8 cellular contexts compared by ENCODE assay signal in genomic region chr19:57362997-57363705, GRCh38. TPM values are rescaled to one million over a fixed set of nuclear protein-coding genes. Genes with fewer than 3 reads are reported as not detected.
DNase-seq lines count a peak whose midpoint lies in the region; ATAC-seq, FAIRE-seq and TF ChIP-seq lines count a peak whose summit lies in the region.

Gene TRAPPC2B, plus strand, starts transcription at chr19:57363551. Its CDS starts 1,283 bp downstream, at chr19:57364834.
Gene ZNF547, plus strand, starts transcription at chr19:57363551. Its CDS starts 5,005 bp downstream, at chr19:57368556.

- no peak within 1 kb of the TSS for H3K23ac ChIP-seq in H1 (ENCODE audit: insufficient read length)

- ATAC-seq in GM21381 (IDR thresholded peaks at IDR 0.05; ENCODE audit: unreplicated experiment) (peak; percentile 97), memory B cell (ENCODE audit: low read depth) (peak; percentile 92)

- H3K4me2 ChIP-seq in H1 (ENCODE audit: insufficient read depth in 1 of 2, low read depth in 2 of 2, low read length in 2 of 2), result peak within 1 kb of the TSS; percentile 69 to 77

- H3K27ac Mint-ChIP-seq in Caco-2 (ENCODE audit: unreplicated experiment) (peak within 1 kb of the TSS; percentile 95), memory B cell (peak within 1 kb of the TSS; percentile 99)

- H4K91ac ChIP-seq in H1 (replicated peaks; ENCODE audit: insufficient read length, low read length), result peak within 1 kb of the TSS; percentile 57

- H3K36me3 Mint-ChIP-seq in Caco-2 (ENCODE audit: insufficient read depth, unreplicated experiment) (peaks cover 17% of the 10 kb centered on the region), memory B cell (peaks cover 19% of the 10 kb centered on the region)

- H2AFZ ChIP-seq in H1 (ENCODE audit: low read length), result peak within 1 kb of the TSS; percentile 18

- H3K23me2 ChIP-seq in H1 (ENCODE audit: low read depth, low read length), result peaks cover 9% of the 10 kb centered on the region

- no peaks in the 10 kb centered on the region; the same call in 1 of the 2 replicates for H3K79me1 ChIP-seq in H1 (ENCODE audit: low read depth, low read length)

- TF ChIP-seq POLR2A in H1 (IDR thresholded peaks at IDR 0.05; ENCODE audit: control extremely low read depth in 1 of 2, low read depth in 2 of 2, low read length in 2 of 2), result peak; percentile 80 to 90

- peak within 1 kb of the TSS; percentile 36 to 97 (median 70) for H3K9ac ChIP-seq in H1 (replicated peaks in 1 of 4; ENCODE audit: extremely low read depth in 1 of 4, low read depth in 3 of 4, low read length in 3 of 4)

- H3K9me3 ChIP-seq in Caco-2 (peaks cover 16% of the 10 kb centered on the region), H1 (ENCODE audit: insufficient read depth in 2 of 2, low read depth in 1 of 2, low read length in 1 of 2) (no peaks in the 10 kb centered on the region)

- H3K27ac ChIP-seq in H1 (ENCODE audit: low read depth, low read length), result peak within 1 kb of the TSS; percentile 72

- intact Hi-C loops in Caco-2 (cut with micrococcal nuclease; ENCODE audit: unreplicated experiment), result loop anchor here (1.0 kb wide), 4 partner anchors 48 to 123 kb away; partner anchors contain the start of genes ZNF17, ZNF460, ZNF749 and ZNF805

- H3K4me3 ChIP-seq in Caco-2 (ENCODE audit: low read depth, low read length) (peak within 1 kb of the TSS; percentile 77), H1 (ENCODE audit: extremely low read depth in 1 of 4, insufficient read depth in 2 of 4, low read depth in 3 of 4, low read length in 4 of 4) (peak within 1 kb of the TSS; percentile 64 to 81 (median 66))

- TF ChIP-seq RAD21 in H1 (IDR thresholded peaks at IDR 0.05 in 1 of 2, conservative IDR thresholded peaks at IDR 0.05 in 1 of 2; ENCODE audit: low read depth in 2 of 2, low read length in 2 of 2), result no peak

- no peak within 1 kb of the TSS for H2BK120ac ChIP-seq in H1 (replicated peaks; ENCODE audit: low read depth, low read length)

- H3K79me2 ChIP-seq in H1 (ENCODE audit: control insufficient read depth in 1 of 2, insufficient read depth in 2 of 2, low read length in 2 of 2), result peaks cover 0 to 7% of the 10 kb centered on the region in 2 experiments; a peak in 1 of 4 replicates

- no peak within 1 kb of the TSS; the same call in 1 of the 2 replicates for H4K8ac ChIP-seq in H1 (ENCODE audit: extremely low read depth, insufficient read depth, low read length)

- POLR2A ChIA-PET in Caco-2 (lab: Charles Lee) (interaction anchor here (1.0 kb wide), 1 partner anchor 26 kb away, joined by 3 read pairs; the partner anchor contains the start of gene ZNF548), H1 (lab: Charles Lee; ENCODE audit: partially characterized antibody) (interaction anchor here (0.7 to 2.5 kb wide), 9 partner anchors 9 to 106 kb away, joined by 3 to 20 read pairs (median 4); partner anchors contain the start of genes ZNF304, ZNF460 and ZNF548)

- peak within 1 kb of the TSS; percentile 91; the same call in 1 of the 2 replicates for H2BK5ac ChIP-seq in H1 (ENCODE audit: low read depth, low read length)

- H3K27me3 Mint-ChIP-seq in Caco-2 (ENCODE audit: insufficient read depth, unreplicated experiment), result no peaks in the 10 kb centered on the region
- no peaks in the 10 kb centered on the region for H3K27me3 Mint-ChIP-seq in memory B cell

- H2BK15ac ChIP-seq in H1 (ENCODE audit: low read length), result no peak within 1 kb of the TSS

- H2BK12ac ChIP-seq in H1 (ENCODE audit: low read depth, low read length), result peak within 1 kb of the TSS; percentile 43; the same call in 1 of the 2 replicates

- no peak within 1 kb of the TSS for H3K56ac ChIP-seq in H1 (replicated peaks; ENCODE audit: insufficient read length, low read depth, low read length)

- FAIRE-seq in HTR-8/SVneo (lab: Jason Lieb, UNC) (peak; percentile 99), H1 (lab: Jason Lieb, UNC) (peak; percentile 99)

- H3K9me3 Mint-ChIP-seq in Caco-2 (ENCODE audit: unreplicated experiment) (peaks cover 9% of the 10 kb centered on the region), memory B cell (peaks cover 6% of the 10 kb centered on the region)

- H3K4me1 Mint-ChIP-seq in Caco-2 (ENCODE audit: low read depth, unreplicated experiment), result peaks cover 21% of the 10 kb centered on the region
- H3K4me1 Mint-ChIP-seq in memory B cell, result peaks cover 12% of the 10 kb centered on the region

- no peaks in the 10 kb centered on the region for H3K36me3 ChIP-seq in Caco-2 (ENCODE audit: control insufficient read depth, insufficient read depth, low read length)
- H3K36me3 ChIP-seq in H1 (ENCODE audit: control insufficient read depth in 2 of 4, insufficient read depth in 4 of 4, low read length in 3 of 4), result no peaks in the 10 kb centered on the region; a peak in 1 of 8 replicates

- no peaks in the 10 kb centered on the region for H4K20me1 ChIP-seq in H1 (replicated peaks in 1 of 2; ENCODE audit: control insufficient read depth in 1 of 2, insufficient read depth in 2 of 2, low read length in 2 of 2)

- H3K18ac ChIP-seq in H1 (ENCODE audit: extremely low read depth, low read length), result 0 out of 2 replicates have a peak within 1 kb of the TSS, but pooled peaks have one; percentile 53

- H3K4me3 Mint-ChIP-seq in Caco-2 (ENCODE audit: unreplicated experiment), result peak within 1 kb of the TSS; percentile 84
- peak within 1 kb of the TSS; percentile 92 for H3K4me3 Mint-ChIP-seq in memory B cell

- BruUV-seq in Caco-2 (replicated peaks; lab: Mats Ljungman, UMichigan), result no TSS peak

- no peak within 1 kb of the TSS for H2AK5ac ChIP-seq in H1 (ENCODE audit: low read depth, low read length)

- CTCF ChIA-PET in Caco-2 (lab: Charles Lee) (interaction anchor here (0.6 to 1.3 kb wide), 2 partner anchors 26 to 60 kb away, joined by 3 to 4 read pairs; partner anchors contain the start of gene ZNF548), H1 (lab: Charles Lee; ENCODE audit: partially characterized antibody) (no interaction called here)

- TF ChIP-seq CTCF in Caco-2 (IDR thresholded peaks at IDR 0.05; ENCODE audit: insufficient read depth in 1 of 2, low read depth in 1 of 2, low read length in 1 of 2, severe bottlenecking in 1 of 2, unreplicated experiment in 1 of 2), result no peak
- no peak for TF ChIP-seq CTCF in H1 (IDR thresholded peaks at IDR 0.05; ENCODE audit: control extremely low read depth in 1 of 3, insufficient read depth in 1 of 3, low read depth in 1 of 3, low read length in 3 of 3)

- no peak within 1 kb of the TSS for H2BK20ac ChIP-seq in H1 (ENCODE audit: low read length)

- H4K5ac ChIP-seq in H1 (ENCODE audit: insufficient read length, low read depth, low read length), result peak within 1 kb of the TSS; percentile 35

- no peak for TF ChIP-seq EP300 in H1 (IDR thresholded peaks at IDR 0.05; ENCODE audit: borderline replicate concordance in 1 of 2, low read depth in 2 of 2, low read length in 2 of 2)

- H3K27me3 ChIP-seq in Caco-2 (replicated peaks; ENCODE audit: control insufficient read depth, insufficient read depth, low read length), result no peaks in the 10 kb centered on the region
- H3K27me3 ChIP-seq in H1 (replicated peaks in 1 of 4; ENCODE audit: control insufficient read depth in 3 of 4, extremely low read depth in 1 of 4, insufficient read depth in 3 of 4, low read length in 3 of 4), result no peaks in the 10 kb centered on the region

- DNase-seq in Caco-2 (peak; percentile 98 to 99), HTR-8/SVneo (ENCODE audit: insufficient read length, low spot score) (peak; percentile 94), NOMO-1 treated with dmso at 0.1 percent for 144 hours (lab: John Stamatoyannopoulos, UW; ENCODE audit: unreplicated experiment) (peak; percentile 94), H1 (ENCODE audit: low read depth in 1 of 2, low spot score in 2 of 2) (peak; percentile 98 to 99), memory B cell (ENCODE audit: low spot score in 2 of 2) (peak; percentile 97)
- DNase-seq in activated CD8-positive, alpha-beta memory T cell treated with anti-CD3 and anti-CD28 coated beads, Interleukin-2, amount 50 U/mL, for 1 hour (ENCODE audit: extremely low read depth), result peak; percentile 94
- peak; percentile 96 for DNase-seq in stimulated activated CD8-positive, alpha-beta memory T cell treated with anti-CD3 and anti-CD28 coated beads, Interleukin-12 subunit alpha, Interleukin-12 subunit beta, amount 100 ng/mL, for 1 hour (ENCODE audit: low read depth)

- H3K4me1 ChIP-seq in Caco-2 (peaks cover 3% of the 10 kb centered on the region; the same call in 1 of the 2 replicates), H1 (replicated peaks in 1 of 4; ENCODE audit: control insufficient read depth in 3 of 4, insufficient read depth in 4 of 4, low read length in 3 of 4) (peaks cover 0 to 2% (median 1%) of the 10 kb centered on the region in 4 experiments; a peak in 2 of 7 replicates)

- 4% methylated on average over 35 of the region's 50 CpGs; no CpG with 5 or more reads in 1 of the 2 experiments for WGBS in H1 (ENCODE audit: extremely low coverage in 1 of 2, insufficient coverage in 1 of 2, insufficient read length in 1 of 2, insufficient replicate concordance in 2 of 2, low coverage in 1 of 2, low lambda C conversion rate in 2 of 2, missing lambda C conversion rate in 1 of 2), 2 experiments

- no peak within 1 kb of the TSS for H3K14ac ChIP-seq in H1 (ENCODE audit: insufficient read length)

- peak within 1 kb of the TSS; percentile 19 for H3K4ac ChIP-seq in H1 (replicated peaks; ENCODE audit: insufficient read length, low read depth, low read length)

TF ChIP-seq in H1, 55 proteins besides CTCF, POLR2A, EP300 and RAD21 (continues in another document):
- TF ChIP-seq NANOG (IDR thresholded peaks at IDR 0.05; ENCODE audit: insufficient read depth, low read depth, low read length, poor library complexity, severe bottlenecking) (no peak), SP2 (IDR thresholded peaks at IDR 0.05; ENCODE audit: low read length) (peak; percentile 16; the same call in 1 of the 2 replicates)

RNA-seq across cellular contexts. Expression of gene TRAPPC2B, which starts in this region (rescaled TPM):
- total RNA-seq in Caco-2 (2022), result 7.0 and 8.6 TPM in 2 replicates
- total RNA-seq in H1 (2021; fragmentation: NEBNext Ultra II Directional; extraction: Animal tissue kit (Norgen Biotek cat#: 25700)), result 7.9 and 8.7 TPM in 2 replicates
- polyA plus RNA-seq in H1 (2011; rRNA removed), result 18.3 and 28.3 TPM in 2 replicates
- 16.4 TPM for polyA plus RNA-seq in H1 (2011; cell fraction: cytosol; rRNA removed)
- polyA plus RNA-seq in H1 (2011; cell fraction: nucleus; rRNA removed), result 5.5 TPM
- 10.1 to 14.1 TPM (median 10.9 TPM) in 4 replicates for polyA plus RNA-seq in H1 (2012, experiment 1 of 2)
- polyA plus RNA-seq in H1 (2012, experiment 2 of 2), result 15.4 TPM
- 13.4 TPM for polyA plus RNA-seq in H1 (2013, experiment 1 of 2)
- 13.3 TPM for polyA plus RNA-seq in H1 (2013, experiment 2 of 2)
- 4.5 and 6.6 TPM in 2 replicates for polyA minus RNA-seq in H1 (2011; rRNA and poly(A)+ RNA removed)
- 5.1 TPM for polyA minus RNA-seq in H1 (2011; cell fraction: cytosol; rRNA and poly(A)+ RNA removed)
- 1.6 TPM for polyA minus RNA-seq in H1 (2011; cell fraction: nucleus; rRNA and poly(A)+ RNA removed)

RNA-seq across cellular contexts. Expression of gene ZNF547, which starts in this region (rescaled TPM):
- total RNA-seq in Caco-2 (2022), result 0.95 and 1.8 TPM in 2 replicates
- 2.0 and 2.1 TPM in 2 replicates for total RNA-seq in H1 (2021; fragmentation: NEBNext Ultra II Directional; extraction: Animal tissue kit (Norgen Biotek cat#: 25700))
- 1.1 TPM in 2 replicates for polyA plus RNA-seq in H1 (2011; rRNA removed)
- 0.93 TPM for polyA plus RNA-seq in H1 (2011; cell fraction: cytosol; rRNA removed)
- 1.3 TPM for polyA plus RNA-seq in H1 (2011; cell fraction: nucleus; rRNA removed)
- polyA plus RNA-seq in H1 (2012, experiment 1 of 2), result 1.2 to 1.8 TPM (median 1.4 TPM) in 4 replicates
- 0.07 TPM for polyA plus RNA-seq in H1 (2012, experiment 2 of 2)
- polyA plus RNA-seq in H1 (2013, experiment 1 of 2), result 0.87 TPM
- polyA plus RNA-seq in H1 (2013, experiment 2 of 2), result 0.79 TPM
- polyA minus RNA-seq in H1 (2011; rRNA and poly(A)+ RNA removed), result 2.8 and 5.1 TPM in 2 replicates
- 3.2 TPM for polyA minus RNA-seq in H1 (2011; cell fraction: cytosol; rRNA and poly(A)+ RNA removed)
- 1.4 TPM for polyA minus RNA-seq in H1 (2011; cell fraction: nucleus; rRNA and poly(A)+ RNA removed)

Comparison
In these comparisons a context has a peak if more than half of its experiments do, and no peak if none do; other contexts are left out.
1. Peak in every context shown above with its lines: DNase-seq, ATAC-seq, H3K4me3 ChIP-seq and H3K27ac ChIP-seq.